In the genomic region with DNA sequence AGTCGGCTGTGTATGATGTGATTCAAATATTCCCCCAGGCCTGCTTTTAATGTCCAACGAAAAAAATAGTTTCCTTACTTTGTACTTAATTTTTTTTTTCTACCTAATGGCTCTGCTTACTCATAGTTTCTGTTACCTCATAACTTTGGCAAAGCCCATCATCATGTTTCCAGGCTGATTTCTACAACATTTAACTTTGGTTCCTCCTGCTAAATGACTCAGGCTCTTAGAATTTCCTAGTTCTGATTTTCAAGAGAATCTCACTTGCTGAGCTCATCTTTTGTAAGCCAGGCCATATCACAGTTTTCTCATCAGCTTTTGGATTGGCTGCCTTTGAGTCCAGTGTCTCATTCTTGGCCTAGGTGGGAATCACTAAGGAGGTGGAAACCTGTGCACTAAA, we compare ENCODE assay signal across 10 cellular contexts.
DNase-seq lines count a peak whose midpoint lies in the region; ATAC-seq and TF ChIP-seq lines count a peak whose summit lies in the region.
"Had no signal": no experiment of that assay in that cellular context is flagged by ENCODE, and none has a peak within 500 bp of the region (broad histone marks: within the 10 kb centered on the region; RNA-seq: fewer than 3 reads in every experiment).

No MANE protein-coding gene starts in this region.

- TF ChIP-seq CTCF in PC-9 (conservative IDR thresholded peaks at IDR 0.05) = no peak

- intact Hi-C loops in PC-9 (cut with micrococcal nuclease; ENCODE audit: unreplicated experiment) = loop anchor here (1.0 to 10.0 kb wide), 5 partner anchors 11 to 1300 kb away; partner anchors contain the start of gene SOX4

- peak overlapping the region; percentile 90 for H3K27ac ChIP-seq in PC-9
- H3K27ac ChIP-seq in effector memory CD4-positive, alpha-beta T cell (ENCODE audit: insufficient read depth, low read length, poor library complexity, severe bottlenecking) = no peak overlapping the region

- BruUV-seq in PC-9 (replicated peaks; lab: Mats Ljungman, UMichigan) = no TSS peak

- H3K9me2 ChIP-seq in PC-9 (ENCODE audit: insufficient read depth) = no peaks in the 10 kb centered on the region

- peak overlapping the region; percentile 49; the same call in 1 of the 2 replicates for H3K4me2 ChIP-seq in PC-9

- ATAC-seq in esophagus mucosa (peak; percentile 73), HG02973 (IDR thresholded peaks at IDR 0.05; ENCODE audit: unreplicated experiment) (no peak)

- peaks cover 25% of the 10 kb centered on the region for H3K4me1 ChIP-seq in PC-9 (replicated peaks; ENCODE audit: insufficient read depth)
- H3K4me1 ChIP-seq in effector memory CD4-positive, alpha-beta T cell (ENCODE audit: control insufficient read depth, insufficient read depth, low read length, poor library complexity, severe bottlenecking) = no peaks in the 10 kb centered on the region

- no peaks in the 10 kb centered on the region for H3K27me3 ChIP-seq in PC-9 (ENCODE audit: insufficient read depth, low read depth)
- no peaks in the 10 kb centered on the region for H3K27me3 ChIP-seq in effector memory CD4-positive, alpha-beta T cell (replicated peaks; ENCODE audit: control insufficient read depth, insufficient read depth, low read length, poor library complexity, severe bottlenecking)

- H3K9me3 ChIP-seq in PC-9 (ENCODE audit: insufficient read depth, low read depth) = 0 out of 2 replicates have a peak, but pooled peaks cover 3% of the 10 kb centered on the region
- no peaks in the 10 kb centered on the region for H3K9me3 ChIP-seq in effector memory CD4-positive, alpha-beta T cell (ENCODE audit: control insufficient read depth, low read length)

- no peak overlapping the region for H3K4me3 ChIP-seq in PC-9
- H3K4me3 ChIP-seq in effector memory CD4-positive, alpha-beta T cell (ENCODE audit: insufficient read depth, low read depth, low read length, poor library complexity, severe bottlenecking) = no peak overlapping the region

- peak overlapping the region; percentile 58; the same call in 1 of the 2 replicates for H2AFZ ChIP-seq in PC-9

- CTCF ChIA-PET in PC-9 (lab: Charles Lee) = interaction anchor here (0.6 to 0.9 kb wide), 3 partner anchors 14 to 1296 kb away, joined by 3 to 4 read pairs (median 3); no protein-coding TSS in a partner anchor

- no peaks in the 10 kb centered on the region for H3K36me3 ChIP-seq in PC-9 (ENCODE audit: low read depth)
- no peaks in the 10 kb centered on the region for H3K36me3 ChIP-seq in effector memory CD4-positive, alpha-beta T cell (ENCODE audit: control insufficient read depth, insufficient read depth, low read length)

- H4K20me1 ChIP-seq in PC-9 (ENCODE audit: insufficient read depth) = no peaks in the 10 kb centered on the region

- no peaks in the 10 kb centered on the region for H3K79me2 ChIP-seq in PC-9 (ENCODE audit: low read depth)

- POLR2A ChIA-PET in PC-9 (lab: Charles Lee; ENCODE audit: unreplicated experiment) = interaction anchor here (0.6 to 0.9 kb wide), 4 partner anchors 12 to 1150 kb away, joined by 3 to 7 read pairs (median 4); no protein-coding TSS in a partner anchor

- DNase-seq in AG08396 (ENCODE audit: low spot score) (peak; percentile 76), PC-9 (peak; percentile 53 to 89), non-pigmented ciliary epithelial cell (ENCODE audit: low read depth) (peak; percentile 93), T-helper 9 cell (no peak), pons (ENCODE audit: low spot score) (no peak)
- no peak for DNase-seq in effector memory CD4-positive, alpha-beta T cell
- DNase-seq: CD4-positive, alpha-beta memory T cell; NCI-H1417 had no signal

- 0 out of 2 replicates have a peak, but pooled peaks cover 13% of the 10 kb centered on the region for H3F3A ChIP-seq in PC-9 (ENCODE audit: insufficient read depth, low read depth)

Comparison
In these comparisons a context has a peak if more than half of its experiments do, and no peak if none do; other contexts are left out.
1. DNase-seq: peak in AG08396 (single experiment), PC-9 (2 of 2) and non-pigmented ciliary epithelial cell (single experiment); none in T-helper 9 cell (single experiment), effector memory CD4-positive, alpha-beta T cell (0 of 3) and pons (single experiment).